20 cellular contexts compared by ENCODE assay signal in genomic region chr13:113539176-113539575, GRCh38. TPM values are rescaled to one million over a fixed set of nuclear protein-coding genes. Genes with fewer than 3 reads are reported as not detected.
A peak's percentile ranks its signal among the peaks of the same experiment; 100 is the strongest.
DNase-seq lines count a peak whose midpoint lies in the region; ATAC-seq and TF ChIP-seq lines count a peak whose summit lies in the region.
"Had no signal": no experiment of that assay in that cellular context is flagged by ENCODE, and none has a peak within 500 bp of the region (broad histone marks: within the 10 kb centered on the region; RNA-seq: fewer than 3 reads in every experiment).

No MANE protein-coding gene starts in this region.

- no peak for TF ChIP-seq CTCF in SK-N-SH (IDR thresholded peaks at IDR 0.05)

- POLR2A ChIA-PET in SK-N-SH (lab: Yijun Ruan, JAX), result interaction anchor here (1.3 kb wide), 1 partner anchor 10 kb away, joined by 3 read pairs; no protein-coding TSS in a partner anchor

- H2BK120ac ChIP-seq in neuronal stem cell (ENCODE audit: low read depth, low read length), result no peak overlapping the region

- H2AK5ac ChIP-seq in neuronal stem cell (ENCODE audit: low read depth, low read length), result no peak overlapping the region

- H4K91ac ChIP-seq in neuronal stem cell (ENCODE audit: low read depth, low read length, poor library complexity), result no peak overlapping the region

- no peak overlapping the region for H2BK5ac ChIP-seq in neuronal stem cell (ENCODE audit: low read length)

- H3K14ac ChIP-seq in neuronal stem cell (ENCODE audit: low read length), result no peak overlapping the region

- peaks cover 55% of the 10 kb centered on the region for H4K20me1 ChIP-seq in SK-N-SH (ENCODE audit: insufficient read depth)

- DNase-seq in SK-N-SH (no peak), ecto neural progenitor cell (ENCODE audit: low spot score) (peak; percentile 39), neuronal stem cell (ENCODE audit: low spot score) (no peak), NCI-H1105 (lab: John Stamatoyannopoulos, UW) (no peak), NCI-H226 (no peak), NCI-H187 (lab: John Stamatoyannopoulos, UW) (no peak), midbrain (lab: John Stamatoyannopoulos, UW) (no peak)
- DNase-seq: ACHN; Karpas-422; NCI-H1417; NCI-H1694 treated with DMSO at 0.1 percent for 48 hours; NCI-H510A; NCI-H748 treated with DMSO at 0.1 percent for 48 hours; NK-92 treated with Interleukin-12 subunit alpha and Interleukin-12 subunit beta, amount 100 ng/mL, for 24 hours; SJCRH30 had no signal

- H3F3A ChIP-seq in SK-N-SH (replicated peaks; ENCODE audit: insufficient read depth), result peaks cover 5% of the 10 kb centered on the region

- no peak overlapping the region for H2BK15ac ChIP-seq in neuronal stem cell (ENCODE audit: low read length)

- H3K4ac ChIP-seq in neuronal stem cell (ENCODE audit: low read length), result no peak overlapping the region

- peaks cover 3% of the 10 kb centered on the region for H3K79me1 ChIP-seq in neuronal stem cell (ENCODE audit: low read depth, low read length)

- H3K9ac ChIP-seq in SK-N-SH, result no peak overlapping the region
- H3K9ac ChIP-seq in neuronal stem cell (ENCODE audit: low read depth, low read length, poor library complexity), result peak overlapping the region; percentile 30

- TF ChIP-seq EP300 in SK-N-SH (IDR thresholded peaks at IDR 0.05; ENCODE audit: borderline replicate concordance in 1 of 2, low read depth in 1 of 2, low read length in 1 of 2), result no peak

- no peaks in the 10 kb centered on the region for H3K9me2 ChIP-seq in SK-N-SH

- H3K27ac ChIP-seq in SK-N-SH (ENCODE audit: low read depth in 2 of 2, low read length in 1 of 2), result peak overlapping the region; percentile 39 to 76; a peak in 3 of 4 replicates
- no peak overlapping the region for H3K27ac ChIP-seq in neuronal stem cell (replicated peaks; ENCODE audit: low read length)
- H3K27ac ChIP-seq: 22Rv1, SJCRH30 had no signal

- 96% methylated on average over 18 of the region's 18 CpGs for WGBS in SK-N-SH (ENCODE audit: low lambda C conversion rate)
- WGBS in neuronal stem cell (ENCODE audit: extremely low coverage in 2 of 2, insufficient read length in 2 of 2, insufficient replicate concordance in 1 of 2), 2 donors, result no CpG with 5 or more reads among the region's 18 CpGs

- H3K18ac ChIP-seq in neuronal stem cell (ENCODE audit: low read length), result no peak overlapping the region

- H3K9me3 ChIP-seq in SK-N-SH, result no peaks in the 10 kb centered on the region
- H3K9me3 ChIP-seq in neuronal stem cell (replicated peaks in 1 of 2; ENCODE audit: control insufficient read depth in 2 of 2, insufficient read depth in 1 of 2, low read depth in 1 of 2, low read length in 2 of 2), result peaks cover 12 to 18% of the 10 kb centered on the region in 2 donors
- H3K9me3 ChIP-seq: SJCRH30 had no signal

- CTCF ChIA-PET in SK-N-SH (lab: Yijun Ruan, JAX), result interaction anchor here (1.1 to 2.1 kb wide), 2 partner anchors 13 to 23 kb away, joined by 3 to 10 read pairs; no protein-coding TSS in a partner anchor

- H3K27me3 ChIP-seq in SK-N-SH (ENCODE audit: insufficient read depth) (no peaks in the 10 kb centered on the region), neuronal stem cell (ENCODE audit: control insufficient read depth in 3 of 3, insufficient read depth in 3 of 3, low read depth in 1 of 3, low read length in 3 of 3) (no peaks in the 10 kb centered on the region)
- H3K27me3 ChIP-seq: SJCRH30 had no signal

- H3K4me2 ChIP-seq in SK-N-SH, result no peak overlapping the region
- no peak overlapping the region for H3K4me2 ChIP-seq in neuronal stem cell (ENCODE audit: insufficient read depth, low read length, poor library complexity, severe bottlenecking)
- H3K4me2 ChIP-seq: GM23338 had no signal

- H3K36me3 ChIP-seq in SK-N-SH (replicated peaks in 1 of 2; ENCODE audit: control insufficient read depth in 1 of 2, insufficient read depth in 2 of 2, low read length in 1 of 2) (peaks cover 11 to 35% of the 10 kb centered on the region in 2 experiments), neuronal stem cell (replicated peaks in 1 of 2; ENCODE audit: control insufficient read depth in 2 of 2, insufficient read depth in 2 of 2, low read length in 2 of 2) (peaks cover 24 to 74% of the 10 kb centered on the region in 2 donors)

- no peak overlapping the region for H3K23ac ChIP-seq in neuronal stem cell (ENCODE audit: low read depth, low read length, poor library complexity)

- ATAC-seq in SK-N-SH treated with all-trans-retinoic acid at 6 μM for 48 hours, result no peak
- ATAC-seq: GM23338, HCT116, Panc1 had no signal

- H3K4me1 ChIP-seq in SK-N-SH (ENCODE audit: control insufficient read depth in 1 of 2, insufficient read depth in 2 of 2, low read depth in 1 of 2, low read length in 1 of 2) (peaks cover 0 to 33% of the 10 kb centered on the region in 2 experiments; a peak in 2 of 4 replicates), neuronal stem cell (ENCODE audit: control insufficient read depth in 2 of 2, insufficient read depth in 1 of 2, low read depth in 1 of 2, low read length in 2 of 2) (peaks cover 0 to 2% of the 10 kb centered on the region in 2 donors)
- H3K4me1 ChIP-seq: SJCRH30 had no signal

- H3K79me2 ChIP-seq in SK-N-SH (ENCODE audit: insufficient read depth), result peaks cover 30% of the 10 kb centered on the region

- H3K4me3 ChIP-seq in SK-N-SH (ENCODE audit: low read depth in 2 of 2, low read length in 1 of 2) (no peak overlapping the region), neuronal stem cell (ENCODE audit: low read length in 2 of 2) (no peak overlapping the region)
- H3K4me3 ChIP-seq: GM23338, SJCRH30 had no signal

- H2BK12ac ChIP-seq in neuronal stem cell (ENCODE audit: low read length), result no peak overlapping the region

- no peak overlapping the region for H4K8ac ChIP-seq in neuronal stem cell (ENCODE audit: low read depth, low read length)

- H2AFZ ChIP-seq in SK-N-SH (ENCODE audit: low read depth), result no peak overlapping the region
- H2AFZ ChIP-seq in neuronal stem cell (ENCODE audit: low read length), result no peak overlapping the region
- H2AFZ ChIP-seq: GM23338 had no signal

- no peak for TF ChIP-seq RAD21 in SK-N-SH (IDR thresholded peaks at IDR 0.05; ENCODE audit: low read length)

TF ChIP-seq in SK-N-SH, 30 proteins besides CTCF, POLR2A, EP300 and RAD21 (continues in another document):
- TF ChIP-seq REST (IDR thresholded peaks at IDR 0.05; ENCODE audit: low read depth, low read length), result no peak

TF ChIP-seq in SK-N-SH treated with all-trans-retinoic acid at 6 μM for 48 hours, 23 proteins besides CTCF, POLR2A, EP300 and RAD21:
- no peak for TF ChIP-seq ISL1 (CRISPR knock-in tag; IDR thresholded peaks at IDR 0.05)
- TF ChIP-seq RARB (CRISPR knock-in tag; IDR thresholded peaks at IDR 0.05), result no peak
- no peak for TF ChIP-seq TOX (CRISPR knock-in tag; IDR thresholded peaks at IDR 0.05; ENCODE audit: borderline replicate concordance)
- no peak for TF ChIP-seq PPARA (CRISPR knock-in tag; IDR thresholded peaks at IDR 0.05; ENCODE audit: borderline replicate concordance)
- no peak for TF ChIP-seq CSDC2 (CRISPR knock-in tag; IDR thresholded peaks at IDR 0.05)
- no peak for TF ChIP-seq ZC3H10 (CRISPR knock-in tag; IDR thresholded peaks at IDR 0.05)
TF ChIP-seq in SK-N-SH treated with all-trans-retinoic acid at 6 μM for 48 hours: peak in this region for 0.

RNA-seq across cellular contexts. Expression of gene TFDP1, which starts 45.4 kb away (rescaled TPM):
- polyA plus RNA-seq in SK-N-SH (2012; rRNA removed), result 61.4 and 76.7 TPM in 2 replicates
- 84.0 and 86.0 TPM in 2 replicates for polyA plus RNA-seq in SK-N-SH (2012; cell fraction: cytosol; rRNA removed)
- polyA plus RNA-seq in SK-N-SH (2012; cell fraction: nucleus; rRNA removed), result 70.1 and 82.8 TPM in 2 replicates
- 74.2 TPM for polyA plus RNA-seq in neuronal stem cell (2013, experiment 1 of 2)
- polyA plus RNA-seq in neuronal stem cell (2013, experiment 2 of 2), result 75.8 TPM

RNA-seq across cellular contexts. Expression of gene DCUN1D2, which starts 48.7 kb away (rescaled TPM):
- polyA plus RNA-seq in SK-N-SH (2012; rRNA removed), result 11.0 and 13.0 TPM in 2 replicates
- 7.2 and 7.4 TPM in 2 replicates for polyA plus RNA-seq in SK-N-SH (2012; cell fraction: cytosol; rRNA removed)
- polyA plus RNA-seq in SK-N-SH (2012; cell fraction: nucleus; rRNA removed), result 58.3 and 68.7 TPM in 2 replicates
- polyA plus RNA-seq in neuronal stem cell (2013, experiment 1 of 2), result 21.3 TPM
- 22.2 TPM for polyA plus RNA-seq in neuronal stem cell (2013, experiment 2 of 2)
